24 cellular contexts compared by ENCODE assay signal in genomic region chr12:28930704-28931103, GRCh38.
DNase-seq lines count a peak whose midpoint lies in the region; ATAC-seq, FAIRE-seq and TF ChIP-seq lines count a peak whose summit lies in the region.
"Had no signal": no experiment of that assay in that cellular context is flagged by ENCODE, and none has a peak within 500 bp of the region (broad histone marks: within the 10 kb centered on the region; RNA-seq: fewer than 3 reads in every experiment).

No MANE protein-coding gene starts in this region.

- H3K4me2 ChIP-seq in HepG2 (ENCODE audit: low read depth, low read length) (no peak overlapping the region), K562 (ENCODE audit: insufficient read depth, low read length) (no peak overlapping the region)
- H3K4me2 ChIP-seq: BLaER1 had no signal

- no peak overlapping the region for H3K9ac ChIP-seq in HepG2 (ENCODE audit: insufficient read depth, low read depth, low read length)
- no peak overlapping the region for H3K9ac ChIP-seq in K562 (ENCODE audit: insufficient read depth in 1 of 2, low read depth in 2 of 2, low read length in 2 of 2)
- H3K9ac ChIP-seq: BLaER1 had no signal

- H3K36me3 ChIP-seq in HepG2 (replicated peaks in 1 of 2; ENCODE audit: control insufficient read depth in 1 of 2, insufficient read depth in 2 of 2, low read length in 2 of 2), result no peaks in the 10 kb centered on the region
- no peaks in the 10 kb centered on the region for H3K36me3 ChIP-seq in right lobe of liver
- no peaks in the 10 kb centered on the region for H3K36me3 ChIP-seq in K562 (ENCODE audit: control insufficient read depth, insufficient read depth, low read length)
- H3K36me3 ChIP-seq: BE2C, BLaER1 had no signal

- H3K4me3 ChIP-seq in HepG2 (replicated peaks in 1 of 3; ENCODE audit: insufficient read depth in 1 of 3, low read depth in 2 of 3, low read length in 3 of 3) (no peak overlapping the region), right lobe of liver (no peak overlapping the region), K562 (no peak overlapping the region)
- H3K4me3 ChIP-seq: BLaER1, GM12878 had no signal

- no TSS peak for BruUV-seq in HepG2 (replicated peaks; lab: Mats Ljungman, UMichigan)
- BruUV-seq in K562 (replicated peaks; lab: Mats Ljungman, UMichigan), result no TSS peak

- intact Hi-C loops in HepG2 (cut with micrococcal nuclease; ENCODE audit: unreplicated experiment), result no loop called here
- intact Hi-C loops in right lobe of liver (cut with DNase I), result no loop called here
- intact Hi-C loops in K562 (cut with micrococcal nuclease), result no loop called here

- no peak overlapping the region for H2AFZ ChIP-seq in HepG2 (ENCODE audit: low read length)
- no peak overlapping the region for H2AFZ ChIP-seq in K562 (ENCODE audit: low read depth, low read length)

- POLR2A ChIA-PET in HepG2 (lab: Yijun Ruan, JAX), result no interaction called here
- POLR2A ChIA-PET in K562 (lab: Yijun Ruan, JAX), result no interaction called here

- in situ Hi-C loops in HepG2 (cut with HindIII; ENCODE audit: extremely low pct_ligation_motif_present, low pct_unique_long_range_greater_than_20kb) (no loop called here), K562 (cut with MboI) (no loop called here)

- WGBS in HepG2 (ENCODE audit: low lambda C conversion rate), result 3% methylated on average over 2 of the region's 2 CpGs
- WGBS in right lobe of liver (ENCODE audit: insufficient coverage, low coverage, low lambda C conversion rate, missing lambda C conversion rate), result 60% methylated on average over 2 of the region's 2 CpGs
- WGBS in K562 (ENCODE audit: insufficient coverage, low coverage, missing lambda C conversion rate), result 0% methylated on average over 2 of the region's 2 CpGs

- CTCF ChIA-PET in HepG2 (lab: Yijun Ruan, JAX; ENCODE audit: low intra/inter-chr PET ratio, low total read pairs) (no interaction called here), K562 (lab: Yijun Ruan, JAX; ENCODE audit: low intra/inter-chr PET ratio) (no interaction called here)

- H3K27me3 ChIP-seq in HepG2 (ENCODE audit: control insufficient read depth in 1 of 2, insufficient read depth in 2 of 2, low read length in 2 of 2) (no peaks in the 10 kb centered on the region), right lobe of liver (no peaks in the 10 kb centered on the region), K562 (ENCODE audit: control insufficient read depth in 2 of 2, insufficient read depth in 2 of 2, low read length in 2 of 2) (no peaks in the 10 kb centered on the region)
- H3K27me3 ChIP-seq: BE2C, BLaER1 had no signal

- H3K4me1 ChIP-seq in HepG2 (ENCODE audit: insufficient read depth, low read length) (no peaks in the 10 kb centered on the region), right lobe of liver (no peaks in the 10 kb centered on the region), K562 (replicated peaks in 1 of 2; ENCODE audit: control insufficient read depth in 2 of 2, insufficient read depth in 2 of 2, low read length in 2 of 2) (no peaks in the 10 kb centered on the region)
- H3K4me1 ChIP-seq: BE2C, BLaER1 had no signal

- H3K9me3 ChIP-seq in HepG2 (ENCODE audit: low read length) (no peaks in the 10 kb centered on the region), right lobe of liver (no peaks in the 10 kb centered on the region), K562 (replicated peaks; ENCODE audit: control insufficient read depth, insufficient read depth, low read depth, low read length) (no peaks in the 10 kb centered on the region)
- H3K9me3 ChIP-seq: BE2C, BLaER1 had no signal

- H3K79me2 ChIP-seq in HepG2 (ENCODE audit: insufficient read depth, low read length) (no peaks in the 10 kb centered on the region), K562 (ENCODE audit: control insufficient read depth, insufficient read depth, low read length) (no peaks in the 10 kb centered on the region)

- FAIRE-seq in HepG2 (lab: Jason Lieb, UNC), result no peak
- FAIRE-seq in K562 (lab: Jason Lieb, UNC), result no peak
- FAIRE-seq: GM12878, GM12892, GM18507 had no signal

- TF ChIP-seq POLR2A in HepG2 (IDR thresholded peaks at IDR 0.05; ENCODE audit: insufficient read depth in 1 of 2, low read depth in 2 of 2, low read length in 2 of 2) (no peak), right lobe of liver (IDR thresholded peaks at IDR 0.05) (no peak), K562 (conservative IDR thresholded peaks at IDR 0.05) (no peak)

- H3K9me1 ChIP-seq in K562 (ENCODE audit: control insufficient read depth, insufficient read depth, low read length), result no peaks in the 10 kb centered on the region

- no peak for TF ChIP-seq EP300 in HepG2 (IDR thresholded peaks at IDR 0.05; ENCODE audit: low read depth in 2 of 2, low read length in 2 of 2)
- no peak for TF ChIP-seq EP300 in HepG2 (CRISPR knock-in tag; IDR thresholded peaks at IDR 0.05; ENCODE audit: borderline replicate concordance)
- no peak for TF ChIP-seq EP300 in K562 (IDR thresholded peaks at IDR 0.05; ENCODE audit: low read length)

- no peaks in the 10 kb centered on the region for H4K20me1 ChIP-seq in HepG2 (ENCODE audit: insufficient read depth, low read length)
- H4K20me1 ChIP-seq in K562 (replicated peaks; ENCODE audit: control insufficient read depth, insufficient read depth, low read length), result no peaks in the 10 kb centered on the region
- H4K20me1 ChIP-seq: BLaER1 had no signal

- no peak for TF ChIP-seq CTCF in HepG2 (CRISPR knock-in tag; IDR thresholded peaks at IDR 0.05)
- no peak for TF ChIP-seq CTCF in right lobe of liver (IDR thresholded peaks at IDR 0.05)
- TF ChIP-seq CTCF in K562 (IDR thresholded peaks at IDR 0.05 in 2 of 3, conservative IDR thresholded peaks at IDR 0.05 in 1 of 3; ENCODE audit: insufficient read depth in 2 of 3, low read depth in 1 of 3, low read length in 3 of 3), result no peak

- no peak for ATAC-seq in HepG2
- no peak for ATAC-seq in right lobe of liver
- no peak for ATAC-seq in K562
- no peak for ATAC-seq in HG03025 (IDR thresholded peaks at IDR 0.05; ENCODE audit: low FRiP score, unreplicated experiment)
- ATAC-seq in esophagus mucosa, result no peak
- ATAC-seq: GM12878 had no signal

- TF ChIP-seq RAD21 in HepG2 (CRISPR knock-in tag; IDR thresholded peaks at IDR 0.05) (no peak), K562 (CRISPR knock-in tag; conservative IDR thresholded peaks at IDR 0.05 in 1 of 2, IDR thresholded peaks at IDR 0.05 in 1 of 2) (no peak)

- no peak for DNase-seq in HepG2 (ENCODE audit: low spot score)
- no peak for DNase-seq in right lobe of liver
- DNase-seq in K562 (ENCODE audit: extremely low read depth in 1 of 4, low spot score in 3 of 4), result no peak
- DNase-seq: ACHN; BE2C; C1 segment of cervical spinal cord; CD4-positive, alpha-beta memory T cell; CD4-positive, CD25-positive, alpha-beta regulatory T cell; CD8-positive, alpha-beta memory T cell; COR-L47; DMS 273 treated with DMSO at 0.1 percent for 48 hours; DMS153; DMS53; DMS79; DND-41; EL; GDM1 had no signal

- H3K27ac ChIP-seq in HepG2 (ENCODE audit: extremely low read length, insufficient read depth, low read length) (no peak overlapping the region), right lobe of liver (no peak overlapping the region), K562 (ENCODE audit: extremely low read depth, low read depth, low read length) (no peak overlapping the region)
- H3K27ac ChIP-seq: 22Rv1, BLaER1 had no signal

TF ChIP-seq in HepG2, 621 proteins besides CTCF, POLR2A, EP300 and RAD21:
- peak; percentile 92 to 96 for TF ChIP-seq MAFK (conservative IDR thresholded peaks at IDR 0.05 in 1 of 2, IDR thresholded peaks at IDR 0.05 in 1 of 2; ENCODE audit: low read length in 2 of 2)
- TF ChIP-seq MAFF (IDR thresholded peaks at IDR 0.05; ENCODE audit: low read depth, low read length), result peak; percentile 94
- no peak for TF ChIP-seq GMEB2 (CRISPR knock-in tag; IDR thresholded peaks at IDR 0.05; ENCODE audit: low read depth)

TF ChIP-seq in K562, 482 proteins besides CTCF, POLR2A, EP300 and RAD21:
- TF ChIP-seq C11orf30 (IDR thresholded peaks at IDR 0.05; ENCODE audit: low read depth), result peak; percentile 75
- peak; percentile 85 for TF ChIP-seq MAFK (IDR thresholded peaks at IDR 0.05; ENCODE audit: low read length)
- TF ChIP-seq TBL1XR1 (IDR thresholded peaks at IDR 0.05; ENCODE audit: low read length in 2 of 2), result no peak
- no peak for TF ChIP-seq ZNF445 (CRISPR knock-in tag; IDR thresholded peaks at IDR 0.05; ENCODE audit: low read depth)
- TF ChIP-seq ZNF316 (IDR thresholded peaks at IDR 0.05), result peak; percentile 88
- TF ChIP-seq MAFG (tag; conservative IDR thresholded peaks at IDR 0.05), result peak; percentile 72
- peak; percentile 85 for TF ChIP-seq MAFF (IDR thresholded peaks at IDR 0.05; ENCODE audit: low read length)

Comparison
In these comparisons a context has a peak if more than half of its experiments do, and no peak if none do; other contexts are left out.
1. Of the 241 proteins assayed by ChIP-seq in both HepG2 and K562: peak only in HepG2: none; only in K562: MAFG; in both: MAFF and MAFK; in neither: 238.